9 cellular contexts compared by ENCODE assay signal in the genomic region with DNA sequence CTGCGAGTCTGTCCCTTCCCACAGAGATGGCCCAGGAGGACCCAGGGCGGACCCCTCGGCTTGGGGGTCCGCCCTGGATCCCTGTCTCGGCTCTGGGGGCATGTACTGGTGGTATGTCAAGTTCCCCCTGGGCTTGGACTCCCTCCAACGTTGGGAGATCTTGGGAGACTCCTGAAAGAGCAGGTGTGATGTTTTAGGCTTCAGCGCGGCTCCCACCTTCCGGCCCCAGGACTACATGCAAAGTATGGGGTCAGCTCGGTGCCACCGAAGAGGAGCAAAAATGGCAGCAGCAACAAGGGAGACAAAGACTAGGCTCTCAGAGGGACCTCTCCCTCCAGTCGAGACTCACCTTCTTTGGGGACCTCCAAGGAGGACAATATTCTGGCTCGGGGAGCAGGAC. TPM values are rescaled to one million over a fixed set of nuclear protein-coding genes. Genes with fewer than 3 reads are reported as not detected.
DNase-seq lines count a peak whose midpoint lies in the region; ATAC-seq and TF ChIP-seq lines count a peak whose summit lies in the region.
"Had no signal": no experiment of that assay in that cellular context is flagged by ENCODE, and none has a peak within 500 bp of the region (broad histone marks: within the 10 kb centered on the region; RNA-seq: fewer than 3 reads in every experiment).

No MANE protein-coding gene starts in this region.

- H3K27ac Mint-ChIP-seq in memory B cell = peak overlapping the region; percentile 75

- no peak for DNase-seq in memory B cell (ENCODE audit: low spot score in 2 of 2)
- no peak for DNase-seq in BE2C
- no peak for DNase-seq in islet precursor cell
- DNase-seq in foreskin keratinocyte = no peak
- DNase-seq: NCI-H146; stimulated activated CD4-positive, alpha-beta T cell treated with anti-CD3 and anti-CD28 coated beads, Interleukin-4, amount 100 ng/mL, for 1 hour had no signal

- H3K27ac ChIP-seq in BLaER1 (peak overlapping the region; percentile 77), VCaP (peak overlapping the region; percentile 88), foreskin keratinocyte (no peak overlapping the region)

- no peaks in the 10 kb centered on the region for H3K36me3 Mint-ChIP-seq in memory B cell

- no peaks in the 10 kb centered on the region for H3K27me3 Mint-ChIP-seq in memory B cell

- H3K36me3 ChIP-seq in BLaER1 (peaks cover 7% of the 10 kb centered on the region; the same call in 1 of the 2 replicates), BE2C (no peaks in the 10 kb centered on the region)
- H3K36me3 ChIP-seq: cardiac muscle cell had no signal

- H3K4me1 ChIP-seq in BLaER1 (peaks cover 46% of the 10 kb centered on the region), BE2C (peaks cover 3% of the 10 kb centered on the region), foreskin keratinocyte (peaks cover 6% of the 10 kb centered on the region)

- TF ChIP-seq CTCF in VCaP (conservative IDR thresholded peaks at IDR 0.05) (no peak), BE2C (IDR thresholded peaks at IDR 0.05; ENCODE audit: low read depth, low read length) (no peak), foreskin keratinocyte (conservative IDR thresholded peaks at IDR 0.05) (no peak)

- H3K4me2 ChIP-seq in BLaER1 = peak overlapping the region; percentile 85

- H3K9ac ChIP-seq in BLaER1 = peak overlapping the region; percentile 83

- H3K27me3 ChIP-seq in BLaER1 = no peaks in the 10 kb centered on the region
- H3K27me3 ChIP-seq in BE2C = no peaks in the 10 kb centered on the region
- H3K27me3 ChIP-seq in foreskin keratinocyte = no peaks in the 10 kb centered on the region
- H3K27me3 ChIP-seq: cardiac muscle cell had no signal

- H3K4me3 Mint-ChIP-seq in memory B cell = peak overlapping the region; percentile 83

- H3K4me1 Mint-ChIP-seq in memory B cell = peaks cover 14% of the 10 kb centered on the region

- ATAC-seq in memory B cell (ENCODE audit: low read depth) = no peak
- no peak for ATAC-seq in foreskin keratinocyte

- no peaks in the 10 kb centered on the region for H4K20me1 ChIP-seq in BLaER1

- H3K4me3 ChIP-seq in BLaER1 (peak overlapping the region; percentile 79), BE2C (ENCODE audit: low read depth, low read length) (no peak overlapping the region)

- H3K9me3 ChIP-seq in BLaER1 (0 out of 2 replicates have a peak, but pooled peaks cover 5% of the 10 kb centered on the region), BE2C (no peaks in the 10 kb centered on the region)

- H3K9me3 Mint-ChIP-seq in memory B cell = no peaks in the 10 kb centered on the region

RNA-seq across cellular contexts. Expression of gene MAMSTR, which starts 4.2 kb away (rescaled TPM):
- 1.8 TPM for polyA plus RNA-seq in BE2C (2012; ENCODE audit: insufficient read depth, insufficient read length, low read depth)
- total RNA-seq in foreskin keratinocyte = 1.5 and 2.1 TPM in 2 replicates
- 2.6 and 3.8 TPM in 2 replicates for polyA plus RNA-seq in foreskin keratinocyte

RNA-seq across cellular contexts. Expression of gene FUT2, which starts 19.5 kb away (rescaled TPM):
- polyA plus RNA-seq in BE2C (2012; ENCODE audit: insufficient read depth, insufficient read length, low read depth) = 3.1 TPM
- 3.6 and 3.7 TPM in 2 replicates for total RNA-seq in foreskin keratinocyte
- 1.4 and 2.4 TPM in 2 replicates for polyA plus RNA-seq in foreskin keratinocyte
- total RNA-seq: cardiac muscle cell had no signal

RNA-seq across cellular contexts. Expression of gene RASIP1, which starts 25.1 kb away (rescaled TPM):
- polyA plus RNA-seq in BE2C (2012; ENCODE audit: insufficient read depth, insufficient read length, low read depth) = 0.82 TPM
- total RNA-seq in foreskin keratinocyte = 11.3 and 12.6 TPM in 2 replicates
- 16.0 and 18.4 TPM in 2 replicates for polyA plus RNA-seq in foreskin keratinocyte

RNA-seq across cellular contexts. Expression of gene IZUMO1, which starts 31.4 kb away (rescaled TPM):
- not detected for polyA plus RNA-seq in BE2C (2012; ENCODE audit: insufficient read depth, insufficient read length, low read depth)
- 0.28 and 0.58 TPM in 2 replicates for total RNA-seq in foreskin keratinocyte
- 0.07 and 0.18 TPM in 2 replicates for polyA plus RNA-seq in foreskin keratinocyte
- total RNA-seq: cardiac muscle cell had no signal
- polyA plus RNA-seq: cardiac muscle cell had no signal

RNA-seq across cellular contexts. Expression of gene FUT1, which starts 37.2 kb away (rescaled TPM):
- 6.3 TPM for polyA plus RNA-seq in BE2C (2012; ENCODE audit: insufficient read depth, insufficient read length, low read depth)
- total RNA-seq in foreskin keratinocyte = 8.0 and 8.2 TPM in 2 replicates
- 3.9 and 4.0 TPM in 2 replicates for polyA plus RNA-seq in foreskin keratinocyte
- polyA plus RNA-seq: cardiac muscle cell had no signal
